17 cellular contexts compared by ENCODE assay signal in genomic region chr20:36118372-36118771, GRCh38.
"Had no signal": no experiment of that assay in that cellular context is flagged by ENCODE, and none has a peak within 500 bp of the region (broad histone marks: within the 10 kb centered on the region; RNA-seq: fewer than 3 reads in every experiment).

No MANE protein-coding gene starts in this region.

- H3K27ac ChIP-seq: coronary artery, dorsolateral prefrontal cortex, heart left ventricle, neural progenitor cell, pancreas, suprapubic skin, thyroid gland, upper lobe of right lung, vagina had no signal

- H3K27me3 ChIP-seq: dorsolateral prefrontal cortex, heart left ventricle, neural progenitor cell, pancreas, suprapubic skin, thyroid gland, upper lobe of right lung, vagina had no signal

- DNase-seq: dorsolateral prefrontal cortex; effector CD8-positive, alpha-beta T cell; hippocampal formation; mammary epithelial cell; occipital lobe; pancreas; stimulated activated CD4-positive, alpha-beta T cell treated with anti-CD3 and anti-CD28 coated beads, Interleukin-2, amount 100 ng/mL, for 48 hours; stimulated activated naive CD4-positive, alpha-beta T cell treated with Interleukin-2 at 50 U/mL for 16 hours; thyroid gland; upper lobe of right lung had no signal

- H3K4me2 ChIP-seq: neural progenitor cell, smooth muscle cell had no signal

- H2AFZ ChIP-seq: neural progenitor cell had no signal

- H3K36me3 ChIP-seq: heart left ventricle, neural progenitor cell, pancreas, suprapubic skin, thyroid gland, upper lobe of right lung, vagina had no signal

- H3K9ac ChIP-seq: neural progenitor cell had no signal

- H3K9me3 ChIP-seq: heart left ventricle, pancreas, suprapubic skin, thyroid gland, upper lobe of right lung, vagina had no signal

- ATAC-seq: natural killer cell treated with Interleukin-12 subunit alpha and Interleukin-12 subunit beta and Interleukin-15 and Interleukin-18, amount 100 ng/mL, for 72 hours; pancreas had no signal

- H3K4me1 ChIP-seq: neural progenitor cell had no signal

- H3K4me3 ChIP-seq: coronary artery, dorsolateral prefrontal cortex, heart left ventricle, neural progenitor cell, pancreas, smooth muscle cell, suprapubic skin, thyroid gland, upper lobe of right lung, vagina had no signal
